In the genomic region with DNA sequence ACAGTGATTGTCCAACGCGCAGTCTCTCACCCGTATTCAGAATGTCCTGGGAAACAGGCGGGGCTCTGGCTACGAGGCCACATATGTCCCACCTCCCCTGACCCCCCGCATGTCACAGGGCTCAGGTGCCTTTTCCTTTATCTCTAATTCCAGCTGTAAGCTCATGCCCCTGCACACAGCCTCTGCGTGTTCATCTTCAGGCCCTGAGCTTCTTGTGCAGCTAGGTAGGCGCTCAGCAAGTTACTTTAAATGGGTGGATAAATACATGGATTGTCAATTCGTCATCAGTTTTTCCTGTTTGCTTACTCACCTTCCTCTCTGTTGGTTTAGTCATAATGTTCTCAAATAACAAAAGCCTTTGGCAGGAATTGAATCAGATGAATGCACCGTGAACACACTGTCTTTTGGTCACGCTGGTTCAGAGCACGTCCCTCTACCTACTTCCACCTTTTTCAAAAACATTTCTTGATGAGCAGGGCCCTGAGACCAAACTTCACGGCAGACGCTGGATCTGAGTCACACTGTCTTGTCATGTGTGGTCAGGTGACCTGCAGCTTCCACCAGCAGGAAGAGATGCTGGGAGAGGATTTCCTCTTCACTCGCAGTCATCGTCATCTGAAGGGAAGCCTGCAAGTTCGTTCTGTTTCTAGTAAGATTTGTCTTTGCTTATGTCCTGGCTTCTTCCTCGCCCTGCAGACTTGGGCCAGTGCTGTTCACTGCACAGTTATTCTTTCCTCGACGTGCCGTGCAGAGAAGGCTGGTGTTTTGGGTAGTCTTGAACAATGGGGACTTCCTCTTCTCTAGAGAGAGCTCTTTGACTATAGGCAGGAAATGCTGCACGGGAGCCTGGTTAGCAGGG, we compare ENCODE assay signal across 1 cellular context.
TF ChIP-seq lines count a peak whose summit lies in the region.

No MANE protein-coding gene starts in this region.

TF ChIP-seq in GM12878, 131 proteins besides CTCF, POLR2A, EP300 and RAD21 (continued from another document and continues in another):
- TF ChIP-seq, protein P1, sequence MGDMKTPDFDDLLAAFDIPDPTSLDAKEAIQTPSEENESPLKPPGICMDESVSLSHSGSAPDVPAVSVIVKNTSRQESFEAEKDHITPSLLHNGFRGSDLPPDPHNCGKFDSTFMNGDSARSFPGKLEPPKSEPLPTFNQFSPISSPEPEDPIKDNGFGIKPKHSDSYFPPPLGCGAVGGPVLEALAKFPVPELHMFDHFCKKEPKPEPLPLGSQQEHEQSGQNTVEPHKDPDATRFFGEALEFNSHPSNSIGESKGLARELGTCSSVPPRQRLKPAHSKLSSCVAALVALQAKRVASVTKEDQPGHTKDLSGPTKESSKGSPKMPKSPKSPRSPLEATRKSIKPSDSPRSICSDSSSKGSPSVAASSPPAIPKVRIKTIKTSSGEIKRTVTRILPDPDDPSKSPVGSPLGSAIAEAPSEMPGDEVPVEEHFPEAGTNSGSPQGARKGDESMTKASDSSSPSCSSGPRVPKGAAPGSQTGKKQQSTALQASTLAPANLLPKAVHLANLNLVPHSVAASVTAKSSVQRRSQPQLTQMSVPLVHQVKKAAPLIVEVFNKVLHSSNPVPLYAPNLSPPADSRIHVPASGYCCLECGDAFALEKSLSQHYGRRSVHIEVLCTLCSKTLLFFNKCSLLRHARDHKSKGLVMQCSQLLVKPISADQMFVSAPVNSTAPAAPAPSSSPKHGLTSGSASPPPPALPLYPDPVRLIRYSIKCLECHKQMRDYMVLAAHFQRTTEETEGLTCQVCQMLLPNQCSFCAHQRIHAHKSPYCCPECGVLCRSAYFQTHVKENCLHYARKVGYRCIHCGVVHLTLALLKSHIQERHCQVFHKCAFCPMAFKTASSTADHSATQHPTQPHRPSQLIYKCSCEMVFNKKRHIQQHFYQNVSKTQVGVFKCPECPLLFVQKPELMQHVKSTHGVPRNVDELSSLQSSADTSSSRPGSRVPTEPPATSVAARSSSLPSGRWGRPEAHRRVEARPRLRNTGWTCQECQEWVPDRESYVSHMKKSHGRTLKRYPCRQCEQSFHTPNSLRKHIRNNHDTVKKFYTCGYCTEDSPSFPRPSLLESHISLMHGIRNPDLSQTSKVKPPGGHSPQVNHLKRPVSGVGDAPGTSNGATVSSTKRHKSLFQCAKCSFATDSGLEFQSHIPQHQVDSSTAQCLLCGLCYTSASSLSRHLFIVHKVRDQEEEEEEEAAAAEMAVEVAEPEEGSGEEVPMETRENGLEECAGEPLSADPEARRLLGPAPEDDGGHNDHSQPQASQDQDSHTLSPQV (IDR thresholded peaks at IDR 0.05) = no peak
- TF ChIP-seq, protein P2, sequence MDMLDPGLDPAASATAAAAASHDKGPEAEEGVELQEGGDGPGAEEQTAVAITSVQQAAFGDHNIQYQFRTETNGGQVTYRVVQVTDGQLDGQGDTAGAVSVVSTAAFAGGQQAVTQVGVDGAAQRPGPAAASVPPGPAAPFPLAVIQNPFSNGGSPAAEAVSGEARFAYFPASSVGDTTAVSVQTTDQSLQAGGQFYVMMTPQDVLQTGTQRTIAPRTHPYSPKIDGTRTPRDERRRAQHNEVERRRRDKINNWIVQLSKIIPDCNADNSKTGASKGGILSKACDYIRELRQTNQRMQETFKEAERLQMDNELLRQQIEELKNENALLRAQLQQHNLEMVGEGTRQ (IDR thresholded peaks at IDR 0.05; ENCODE audit: borderline replicate concordance, low read depth, low read length) = peak; percentile 27; the same call in 1 of the 2 replicates
- TF ChIP-seq, protein P3, sequence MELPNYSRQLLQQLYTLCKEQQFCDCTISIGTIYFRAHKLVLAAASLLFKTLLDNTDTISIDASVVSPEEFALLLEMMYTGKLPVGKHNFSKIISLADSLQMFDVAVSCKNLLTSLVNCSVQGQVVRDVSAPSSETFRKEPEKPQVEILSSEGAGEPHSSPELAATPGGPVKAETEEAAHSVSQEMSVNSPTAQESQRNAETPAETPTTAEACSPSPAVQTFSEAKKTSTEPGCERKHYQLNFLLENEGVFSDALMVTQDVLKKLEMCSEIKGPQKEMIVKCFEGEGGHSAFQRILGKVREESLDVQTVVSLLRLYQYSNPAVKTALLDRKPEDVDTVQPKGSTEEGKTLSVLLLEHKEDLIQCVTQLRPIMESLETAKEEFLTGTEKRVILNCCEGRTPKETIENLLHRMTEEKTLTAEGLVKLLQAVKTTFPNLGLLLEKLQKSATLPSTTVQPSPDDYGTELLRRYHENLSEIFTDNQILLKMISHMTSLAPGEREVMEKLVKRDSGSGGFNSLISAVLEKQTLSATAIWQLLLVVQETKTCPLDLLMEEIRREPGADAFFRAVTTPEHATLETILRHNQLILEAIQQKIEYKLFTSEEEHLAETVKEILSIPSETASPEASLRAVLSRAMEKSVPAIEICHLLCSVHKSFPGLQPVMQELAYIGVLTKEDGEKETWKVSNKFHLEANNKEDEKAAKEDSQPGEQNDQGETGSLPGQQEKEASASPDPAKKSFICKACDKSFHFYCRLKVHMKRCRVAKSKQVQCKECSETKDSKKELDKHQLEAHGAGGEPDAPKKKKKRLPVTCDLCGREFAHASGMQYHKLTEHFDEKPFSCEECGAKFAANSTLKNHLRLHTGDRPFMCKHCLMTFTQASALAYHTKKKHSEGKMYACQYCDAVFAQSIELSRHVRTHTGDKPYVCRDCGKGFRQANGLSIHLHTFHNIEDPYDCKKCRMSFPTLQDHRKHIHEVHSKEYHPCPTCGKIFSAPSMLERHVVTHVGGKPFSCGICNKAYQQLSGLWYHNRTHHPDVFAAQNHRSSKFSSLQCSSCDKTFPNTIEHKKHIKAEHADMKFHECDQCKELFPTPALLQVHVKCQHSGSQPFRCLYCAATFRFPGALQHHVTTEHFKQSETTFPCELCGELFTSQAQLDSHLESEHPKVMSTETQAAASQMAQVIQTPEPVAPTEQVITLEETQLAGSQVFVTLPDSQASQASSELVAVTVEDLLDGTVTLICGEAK (IDR thresholded peaks at IDR 0.05; ENCODE audit: borderline replicate concordance) = no peak
- TF ChIP-seq, protein P4, sequence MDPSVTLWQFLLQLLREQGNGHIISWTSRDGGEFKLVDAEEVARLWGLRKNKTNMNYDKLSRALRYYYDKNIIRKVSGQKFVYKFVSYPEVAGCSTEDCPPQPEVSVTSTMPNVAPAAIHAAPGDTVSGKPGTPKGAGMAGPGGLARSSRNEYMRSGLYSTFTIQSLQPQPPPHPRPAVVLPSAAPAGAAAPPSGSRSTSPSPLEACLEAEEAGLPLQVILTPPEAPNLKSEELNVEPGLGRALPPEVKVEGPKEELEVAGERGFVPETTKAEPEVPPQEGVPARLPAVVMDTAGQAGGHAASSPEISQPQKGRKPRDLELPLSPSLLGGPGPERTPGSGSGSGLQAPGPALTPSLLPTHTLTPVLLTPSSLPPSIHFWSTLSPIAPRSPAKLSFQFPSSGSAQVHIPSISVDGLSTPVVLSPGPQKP (IDR thresholded peaks at IDR 0.05; ENCODE audit: low read depth, low read length) = no peak
- TF ChIP-seq MEF2B (IDR thresholded peaks at IDR 0.05; ENCODE audit: partially characterized antibody, poor library complexity, severe bottlenecking) (no peak), SREBF2 (IDR thresholded peaks at IDR 0.05; ENCODE audit: low read length) (no peak), WRNIP1 (IDR thresholded peaks at IDR 0.05; ENCODE audit: borderline replicate concordance, low read depth, low read length) (no peak), BMI1 (IDR thresholded peaks at IDR 0.05; ENCODE audit: borderline replicate concordance) (no peak), JUNB (IDR thresholded peaks at IDR 0.05) (peak; percentile 68), IKZF1 (conservative IDR thresholded peaks at IDR 0.05) (peak; percentile 37; the same call in 1 of the 2 replicates), ZSCAN29 (IDR thresholded peaks at IDR 0.05) (no peak), CHD4 (IDR thresholded peaks at IDR 0.05) (no peak), HDAC6 (IDR thresholded peaks at IDR 0.05; ENCODE audit: unreplicated experiment) (no peak), YBX1 (IDR thresholded peaks at IDR 0.05) (no peak), RB1 (IDR thresholded peaks at IDR 0.05; ENCODE audit: borderline replicate concordance) (no peak), BHLHE40 (IDR thresholded peaks at IDR 0.05; ENCODE audit: borderline replicate concordance in 1 of 2, low read depth in 2 of 2, low read length in 1 of 2) (peak in 1 of 2 experiments; percentile 44; a peak in 1 of 4 replicates), SUPT20H (IDR thresholded peaks at IDR 0.05; ENCODE audit: borderline replicate concordance, control insufficient read depth, low read depth, low read length) (no peak), IRF4 (IDR thresholded peaks at IDR 0.05; ENCODE audit: low read depth, low read length) (0 out of 2 replicates have a peak, but pooled peaks have one; percentile 28), SIN3A (IDR thresholded peaks at IDR 0.05; ENCODE audit: low read depth, low read length) (no peak), SPI1 (IDR thresholded peaks at IDR 0.05; ENCODE audit: borderline replicate concordance, insufficient read depth, low read depth, low read length) (peak; percentile 75; the same call in 1 of the 2 replicates), CREM (IDR thresholded peaks at IDR 0.05; ENCODE audit: low read depth) (peak; percentile 50; the same call in 1 of the 2 replicates), MTA3 (IDR thresholded peaks at IDR 0.05; ENCODE audit: borderline replicate concordance, low read length) (no peak), GATAD2B (conservative IDR thresholded peaks at IDR 0.05; ENCODE audit: low read depth) (no peak)
- TF ChIP-seq, protein P5, sequence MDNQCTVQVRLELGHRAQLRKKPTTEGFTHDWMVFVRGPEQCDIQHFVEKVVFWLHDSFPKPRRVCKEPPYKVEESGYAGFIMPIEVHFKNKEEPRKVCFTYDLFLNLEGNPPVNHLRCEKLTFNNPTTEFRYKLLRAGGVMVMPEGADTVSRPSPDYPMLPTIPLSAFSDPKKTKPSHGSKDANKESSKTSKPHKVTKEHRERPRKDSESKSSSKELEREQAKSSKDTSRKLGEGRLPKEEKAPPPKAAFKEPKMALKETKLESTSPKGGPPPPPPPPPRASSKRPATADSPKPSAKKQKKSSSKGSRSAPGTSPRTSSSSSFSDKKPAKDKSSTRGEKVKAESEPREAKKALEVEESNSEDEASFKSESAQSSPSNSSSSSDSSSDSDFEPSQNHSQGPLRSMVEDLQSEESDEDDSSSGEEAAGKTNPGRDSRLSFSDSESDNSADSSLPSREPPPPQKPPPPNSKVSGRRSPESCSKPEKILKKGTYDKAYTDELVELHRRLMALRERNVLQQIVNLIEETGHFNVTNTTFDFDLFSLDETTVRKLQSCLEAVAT (IDR thresholded peaks at IDR 0.05) = no peak
- TF ChIP-seq, protein P6, sequence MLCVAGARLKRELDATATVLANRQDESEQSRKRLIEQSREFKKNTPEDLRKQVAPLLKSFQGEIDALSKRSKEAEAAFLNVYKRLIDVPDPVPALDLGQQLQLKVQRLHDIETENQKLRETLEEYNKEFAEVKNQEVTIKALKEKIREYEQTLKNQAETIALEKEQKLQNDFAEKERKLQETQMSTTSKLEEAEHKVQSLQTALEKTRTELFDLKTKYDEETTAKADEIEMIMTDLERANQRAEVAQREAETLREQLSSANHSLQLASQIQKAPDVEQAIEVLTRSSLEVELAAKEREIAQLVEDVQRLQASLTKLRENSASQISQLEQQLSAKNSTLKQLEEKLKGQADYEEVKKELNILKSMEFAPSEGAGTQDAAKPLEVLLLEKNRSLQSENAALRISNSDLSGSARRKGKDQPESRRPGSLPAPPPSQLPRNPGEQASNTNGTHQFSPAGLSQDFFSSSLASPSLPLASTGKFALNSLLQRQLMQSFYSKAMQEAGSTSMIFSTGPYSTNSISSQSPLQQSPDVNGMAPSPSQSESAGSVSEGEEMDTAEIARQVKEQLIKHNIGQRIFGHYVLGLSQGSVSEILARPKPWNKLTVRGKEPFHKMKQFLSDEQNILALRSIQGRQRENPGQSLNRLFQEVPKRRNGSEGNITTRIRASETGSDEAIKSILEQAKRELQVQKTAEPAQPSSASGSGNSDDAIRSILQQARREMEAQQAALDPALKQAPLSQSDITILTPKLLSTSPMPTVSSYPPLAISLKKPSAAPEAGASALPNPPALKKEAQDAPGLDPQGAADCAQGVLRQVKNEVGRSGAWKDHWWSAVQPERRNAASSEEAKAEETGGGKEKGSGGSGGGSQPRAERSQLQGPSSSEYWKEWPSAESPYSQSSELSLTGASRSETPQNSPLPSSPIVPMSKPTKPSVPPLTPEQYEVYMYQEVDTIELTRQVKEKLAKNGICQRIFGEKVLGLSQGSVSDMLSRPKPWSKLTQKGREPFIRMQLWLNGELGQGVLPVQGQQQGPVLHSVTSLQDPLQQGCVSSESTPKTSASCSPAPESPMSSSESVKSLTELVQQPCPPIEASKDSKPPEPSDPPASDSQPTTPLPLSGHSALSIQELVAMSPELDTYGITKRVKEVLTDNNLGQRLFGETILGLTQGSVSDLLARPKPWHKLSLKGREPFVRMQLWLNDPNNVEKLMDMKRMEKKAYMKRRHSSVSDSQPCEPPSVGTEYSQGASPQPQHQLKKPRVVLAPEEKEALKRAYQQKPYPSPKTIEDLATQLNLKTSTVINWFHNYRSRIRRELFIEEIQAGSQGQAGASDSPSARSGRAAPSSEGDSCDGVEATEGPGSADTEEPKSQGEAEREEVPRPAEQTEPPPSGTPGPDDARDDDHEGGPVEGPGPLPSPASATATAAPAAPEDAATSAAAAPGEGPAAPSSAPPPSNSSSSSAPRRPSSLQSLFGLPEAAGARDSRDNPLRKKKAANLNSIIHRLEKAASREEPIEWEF (IDR thresholded peaks at IDR 0.05; ENCODE audit: insufficient replicate concordance, low read depth, low read length) = no peak
- TF ChIP-seq, protein P7, sequence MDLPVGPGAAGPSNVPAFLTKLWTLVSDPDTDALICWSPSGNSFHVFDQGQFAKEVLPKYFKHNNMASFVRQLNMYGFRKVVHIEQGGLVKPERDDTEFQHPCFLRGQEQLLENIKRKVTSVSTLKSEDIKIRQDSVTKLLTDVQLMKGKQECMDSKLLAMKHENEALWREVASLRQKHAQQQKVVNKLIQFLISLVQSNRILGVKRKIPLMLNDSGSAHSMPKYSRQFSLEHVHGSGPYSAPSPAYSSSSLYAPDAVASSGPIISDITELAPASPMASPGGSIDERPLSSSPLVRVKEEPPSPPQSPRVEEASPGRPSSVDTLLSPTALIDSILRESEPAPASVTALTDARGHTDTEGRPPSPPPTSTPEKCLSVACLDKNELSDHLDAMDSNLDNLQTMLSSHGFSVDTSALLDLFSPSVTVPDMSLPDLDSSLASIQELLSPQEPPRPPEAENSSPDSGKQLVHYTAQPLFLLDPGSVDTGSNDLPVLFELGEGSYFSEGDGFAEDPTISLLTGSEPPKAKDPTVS (IDR thresholded peaks at IDR 0.05; ENCODE audit: low read depth, low read length) = no peak
- TF ChIP-seq, protein P8, sequence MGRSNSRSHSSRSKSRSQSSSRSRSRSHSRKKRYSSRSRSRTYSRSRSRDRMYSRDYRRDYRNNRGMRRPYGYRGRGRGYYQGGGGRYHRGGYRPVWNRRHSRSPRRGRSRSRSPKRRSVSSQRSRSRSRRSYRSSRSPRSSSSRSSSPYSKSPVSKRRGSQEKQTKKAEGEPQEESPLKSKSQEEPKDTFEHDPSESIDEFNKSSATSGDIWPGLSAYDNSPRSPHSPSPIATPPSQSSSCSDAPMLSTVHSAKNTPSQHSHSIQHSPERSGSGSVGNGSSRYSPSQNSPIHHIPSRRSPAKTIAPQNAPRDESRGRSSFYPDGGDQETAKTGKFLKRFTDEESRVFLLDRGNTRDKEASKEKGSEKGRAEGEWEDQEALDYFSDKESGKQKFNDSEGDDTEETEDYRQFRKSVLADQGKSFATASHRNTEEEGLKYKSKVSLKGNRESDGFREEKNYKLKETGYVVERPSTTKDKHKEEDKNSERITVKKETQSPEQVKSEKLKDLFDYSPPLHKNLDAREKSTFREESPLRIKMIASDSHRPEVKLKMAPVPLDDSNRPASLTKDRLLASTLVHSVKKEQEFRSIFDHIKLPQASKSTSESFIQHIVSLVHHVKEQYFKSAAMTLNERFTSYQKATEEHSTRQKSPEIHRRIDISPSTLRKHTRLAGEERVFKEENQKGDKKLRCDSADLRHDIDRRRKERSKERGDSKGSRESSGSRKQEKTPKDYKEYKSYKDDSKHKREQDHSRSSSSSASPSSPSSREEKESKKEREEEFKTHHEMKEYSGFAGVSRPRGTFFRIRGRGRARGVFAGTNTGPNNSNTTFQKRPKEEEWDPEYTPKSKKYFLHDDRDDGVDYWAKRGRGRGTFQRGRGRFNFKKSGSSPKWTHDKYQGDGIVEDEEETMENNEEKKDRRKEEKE (IDR thresholded peaks at IDR 0.05) = no peak
